23 cellular contexts compared by ENCODE assay signal in the genomic region with DNA sequence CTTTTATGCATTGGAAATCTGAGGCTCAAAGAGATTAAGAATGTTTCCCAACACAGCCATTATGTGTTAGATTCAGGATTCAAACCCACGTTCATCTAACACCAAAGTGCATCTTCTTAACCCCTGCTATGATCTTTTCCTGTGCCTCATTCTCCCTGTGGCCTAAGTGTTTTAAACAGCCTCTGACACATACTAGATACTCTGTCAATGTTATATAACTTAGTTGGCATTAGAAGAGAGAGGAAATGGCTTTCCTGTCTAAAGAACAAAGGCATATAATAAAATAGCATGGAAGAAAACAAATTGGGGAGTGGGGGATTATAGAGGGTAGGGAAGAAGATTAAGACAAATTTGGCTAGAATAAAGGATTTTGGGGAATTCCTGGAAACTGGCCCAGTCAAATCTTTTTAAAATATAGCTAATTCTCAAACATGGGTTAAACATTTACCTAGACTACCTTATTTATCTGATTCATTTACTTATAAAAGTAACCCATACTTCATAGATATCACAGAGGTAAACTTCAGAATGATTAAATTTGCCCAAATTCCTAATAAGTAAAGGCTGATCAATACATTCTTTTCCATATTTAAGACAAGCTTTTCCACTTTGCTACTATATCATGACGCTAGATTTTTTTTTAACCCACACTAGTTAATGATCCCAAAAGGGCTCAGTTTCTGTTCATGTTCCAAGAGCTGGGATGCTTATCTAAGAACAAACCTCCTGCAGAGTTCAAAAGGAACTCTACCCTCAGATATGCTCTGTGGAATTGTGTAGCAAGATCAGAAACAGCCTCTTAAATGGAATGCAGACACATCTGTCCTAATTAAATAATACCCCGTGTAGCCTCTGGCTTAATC.
DNase-seq lines count a peak whose midpoint lies in the region; ATAC-seq and TF ChIP-seq lines count a peak whose summit lies in the region.
"Had no signal": no experiment of that assay in that cellular context is flagged by ENCODE, and none has a peak within 500 bp of the region (broad histone marks: within the 10 kb centered on the region; RNA-seq: fewer than 3 reads in every experiment).

No MANE protein-coding gene starts in this region.

- H3K27me3 ChIP-seq in liver (ENCODE audit: control insufficient read depth in 4 of 4, insufficient read depth in 4 of 4, low read length in 3 of 4): no peaks in the 10 kb centered on the region
- no peaks in the 10 kb centered on the region for H3K27me3 ChIP-seq in ascending aorta
- H3K27me3 ChIP-seq: BLaER1 treated with 17β-estradiol and CSF1 and Interleukin-3, amounts not matched to agents 10 nM and 100 nM; gastrocnemius medialis; tibial nerve had no signal

- no peak overlapping the region for H3K9ac ChIP-seq in liver (ENCODE audit: low read depth in 1 of 2, low read length in 2 of 2)
- H3K9ac ChIP-seq: BLaER1 treated with 17β-estradiol and CSF1 and Interleukin-3, amounts not matched to agents 10 nM and 100 nM had no signal

- H3K4me1 ChIP-seq in liver (ENCODE audit: control insufficient read depth in 4 of 4, insufficient read depth in 4 of 4, low read length in 3 of 4) (peaks cover 0 to 13% (median 7%) of the 10 kb centered on the region in 4 donors), ascending aorta (no peaks in the 10 kb centered on the region)
- H3K4me1 ChIP-seq: BLaER1 treated with 17β-estradiol and CSF1 and Interleukin-3, amounts not matched to agents 10 nM and 100 nM; tibial nerve had no signal

- DNase-seq in NCI-H146 (lab: John Stamatoyannopoulos, UW) (peak; percentile 34), astrocyte of the hippocampus (ENCODE audit: low read depth, low spot score) (peak; percentile 32), renal cortical epithelial cell (ENCODE audit: low read depth) (peak; percentile 78), ascending aorta (ENCODE audit: low spot score in 2 of 2) (no peak), midbrain (lab: John Stamatoyannopoulos, UW) (no peak)
- DNase-seq: activated CD4-positive, alpha-beta T cell treated with anti-CD3 and anti-CD28 coated beads for 36 hours; activated CD8-positive, alpha-beta T cell treated with anti-CD3 and anti-CD28 coated beads for 36 hours; activated naive CD4-positive, alpha-beta T cell treated with anti-CD3 and anti-CD28 coated beads, Interleukin-2, amount 50 U/mL, for 16 hours; gastrocnemius medialis; HCEC 1CT; IMR-90; NCI-H187; NCI-H526; SIG-M5; stimulated activated CD4-positive, alpha-beta T cell treated with anti-CD3 and anti-CD28 coated beads, Interleukin-4, amount 100 ng/mL, for 4 hours; SW 1271; T-helper 9 cell had no signal

- H3K36me3 ChIP-seq in liver (ENCODE audit: control insufficient read depth in 4 of 4, insufficient read depth in 3 of 4, low read depth in 1 of 4, low read length in 3 of 4) (no peaks in the 10 kb centered on the region), ascending aorta (no peaks in the 10 kb centered on the region)
- H3K36me3 ChIP-seq: BLaER1 treated with 17β-estradiol and CSF1 and Interleukin-3, amounts not matched to agents 10 nM and 100 nM; gastrocnemius medialis; tibial nerve had no signal

- intact Hi-C loops in ascending aorta (cut with DNase I): no loop called here

- H3K9me3 ChIP-seq in liver (ENCODE audit: control insufficient read depth in 4 of 4, low read length in 3 of 4) (no peaks in the 10 kb centered on the region), ascending aorta (no peaks in the 10 kb centered on the region)
- H3K9me3 ChIP-seq: gastrocnemius medialis, tibial nerve had no signal

- TF ChIP-seq CTCF in liver (IDR thresholded peaks at IDR 0.05; ENCODE audit: low read depth, low read length, missing input control): no peak
- no peak for TF ChIP-seq CTCF in ascending aorta (IDR thresholded peaks at IDR 0.05)

- H3K4me3 ChIP-seq in liver (ENCODE audit: low read depth in 1 of 3, low read length in 3 of 3) (no peak overlapping the region), ascending aorta (no peak overlapping the region)
- H3K4me3 ChIP-seq: BLaER1 treated with 17β-estradiol and CSF1 and Interleukin-3, amounts not matched to agents 10 nM and 100 nM; gastrocnemius medialis; tibial nerve had no signal

- TF ChIP-seq RAD21 in liver (IDR thresholded peaks at IDR 0.05): peak; percentile 27 to 35

- WGBS in liver: 25% methylated on average over 3 of the region's 3 CpGs

- ATAC-seq in GM18517 (IDR thresholded peaks at IDR 0.05; ENCODE audit: unreplicated experiment): no peak
- ATAC-seq: activated CD4-positive, alpha-beta T cell treated with anti-CD3 and anti-CD28 coated beads for 36 hours; activated CD8-positive, alpha-beta T cell treated with anti-CD3 and anti-CD28 coated beads for 36 hours; activated T-helper 17 cell treated with anti-CD3 and anti-CD28 coated beads, Interleukin-2, amount 50 U/mL, for 72 hours; Panc1 had no signal

- H3K27ac ChIP-seq in liver (ENCODE audit: low read depth in 1 of 2, low read length in 2 of 2) (no peak overlapping the region), ascending aorta (no peak overlapping the region)
- H3K27ac ChIP-seq: BLaER1 treated with 17β-estradiol and CSF1 and Interleukin-3, amounts not matched to agents 10 nM and 100 nM; gastrocnemius medialis; tibial nerve had no signal

TF ChIP-seq in liver, 16 proteins besides CTCF, POLR2A, EP300 and RAD21:
- TF ChIP-seq GABPA (IDR thresholded peaks at IDR 0.05 in 1 of 2, conservative IDR thresholded peaks at IDR 0.05 in 1 of 2) (no peak), FOXA1 (IDR thresholded peaks at IDR 0.05) (no peak), FOXA2 (IDR thresholded peaks at IDR 0.05) (peak; percentile 22), RXRA (IDR thresholded peaks at IDR 0.05) (peak; percentile 56 to 73), JUND (IDR thresholded peaks at IDR 0.05) (peak in 1 of 2 donors; percentile 34), TAF1 (conservative IDR thresholded peaks at IDR 0.05) (no peak), SP1 (IDR thresholded peaks at IDR 0.05) (peak; percentile 81), HNF4A (conservative IDR thresholded peaks at IDR 0.05) (peak; percentile 63 to 74), NR2F2 (IDR thresholded peaks at IDR 0.05) (peak; percentile 40), HNF4G (IDR thresholded peaks at IDR 0.05) (no peak), EGR1 (IDR thresholded peaks at IDR 0.05; ENCODE audit: low read depth in 2 of 2) (peak in 1 of 2 donors; percentile 25), YY1 (IDR thresholded peaks at IDR 0.05) (peak; percentile 47)
- TF ChIP-seq, protein P1, sequence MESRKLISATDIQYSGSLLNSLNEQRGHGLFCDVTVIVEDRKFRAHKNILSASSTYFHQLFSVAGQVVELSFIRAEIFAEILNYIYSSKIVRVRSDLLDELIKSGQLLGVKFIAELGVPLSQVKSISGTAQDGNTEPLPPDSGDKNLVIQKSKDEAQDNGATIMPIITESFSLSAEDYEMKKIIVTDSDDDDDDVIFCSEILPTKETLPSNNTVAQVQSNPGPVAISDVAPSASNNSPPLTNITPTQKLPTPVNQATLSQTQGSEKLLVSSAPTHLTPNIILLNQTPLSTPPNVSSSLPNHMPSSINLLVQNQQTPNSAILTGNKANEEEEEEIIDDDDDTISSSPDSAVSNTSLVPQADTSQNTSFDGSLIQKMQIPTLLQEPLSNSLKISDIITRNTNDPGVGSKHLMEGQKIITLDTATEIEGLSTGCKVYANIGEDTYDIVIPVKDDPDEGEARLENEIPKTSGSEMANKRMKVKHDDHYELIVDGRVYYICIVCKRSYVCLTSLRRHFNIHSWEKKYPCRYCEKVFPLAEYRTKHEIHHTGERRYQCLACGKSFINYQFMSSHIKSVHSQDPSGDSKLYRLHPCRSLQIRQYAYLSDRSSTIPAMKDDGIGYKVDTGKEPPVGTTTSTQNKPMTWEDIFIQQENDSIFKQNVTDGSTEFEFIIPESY (IDR thresholded peaks at IDR 0.05): no peak
- TF ChIP-seq, protein P2, sequence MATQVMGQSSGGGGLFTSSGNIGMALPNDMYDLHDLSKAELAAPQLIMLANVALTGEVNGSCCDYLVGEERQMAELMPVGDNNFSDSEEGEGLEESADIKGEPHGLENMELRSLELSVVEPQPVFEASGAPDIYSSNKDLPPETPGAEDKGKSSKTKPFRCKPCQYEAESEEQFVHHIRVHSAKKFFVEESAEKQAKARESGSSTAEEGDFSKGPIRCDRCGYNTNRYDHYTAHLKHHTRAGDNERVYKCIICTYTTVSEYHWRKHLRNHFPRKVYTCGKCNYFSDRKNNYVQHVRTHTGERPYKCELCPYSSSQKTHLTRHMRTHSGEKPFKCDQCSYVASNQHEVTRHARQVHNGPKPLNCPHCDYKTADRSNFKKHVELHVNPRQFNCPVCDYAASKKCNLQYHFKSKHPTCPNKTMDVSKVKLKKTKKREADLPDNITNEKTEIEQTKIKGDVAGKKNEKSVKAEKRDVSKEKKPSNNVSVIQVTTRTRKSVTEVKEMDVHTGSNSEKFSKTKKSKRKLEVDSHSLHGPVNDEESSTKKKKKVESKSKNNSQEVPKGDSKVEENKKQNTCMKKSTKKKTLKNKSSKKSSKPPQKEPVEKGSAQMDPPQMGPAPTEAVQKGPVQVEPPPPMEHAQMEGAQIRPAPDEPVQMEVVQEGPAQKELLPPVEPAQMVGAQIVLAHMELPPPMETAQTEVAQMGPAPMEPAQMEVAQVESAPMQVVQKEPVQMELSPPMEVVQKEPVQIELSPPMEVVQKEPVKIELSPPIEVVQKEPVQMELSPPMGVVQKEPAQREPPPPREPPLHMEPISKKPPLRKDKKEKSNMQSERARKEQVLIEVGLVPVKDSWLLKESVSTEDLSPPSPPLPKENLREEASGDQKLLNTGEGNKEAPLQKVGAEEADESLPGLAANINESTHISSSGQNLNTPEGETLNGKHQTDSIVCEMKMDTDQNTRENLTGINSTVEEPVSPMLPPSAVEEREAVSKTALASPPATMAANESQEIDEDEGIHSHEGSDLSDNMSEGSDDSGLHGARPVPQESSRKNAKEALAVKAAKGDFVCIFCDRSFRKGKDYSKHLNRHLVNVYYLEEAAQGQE (IDR thresholded peaks at IDR 0.05): peak; percentile 25
- TF ChIP-seq, protein P3, sequence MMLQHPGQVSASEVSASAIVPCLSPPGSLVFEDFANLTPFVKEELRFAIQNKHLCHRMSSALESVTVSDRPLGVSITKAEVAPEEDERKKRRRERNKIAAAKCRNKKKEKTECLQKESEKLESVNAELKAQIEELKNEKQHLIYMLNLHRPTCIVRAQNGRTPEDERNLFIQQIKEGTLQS (IDR thresholded peaks at IDR 0.05): no peak
- TF ChIP-seq, protein P4, sequence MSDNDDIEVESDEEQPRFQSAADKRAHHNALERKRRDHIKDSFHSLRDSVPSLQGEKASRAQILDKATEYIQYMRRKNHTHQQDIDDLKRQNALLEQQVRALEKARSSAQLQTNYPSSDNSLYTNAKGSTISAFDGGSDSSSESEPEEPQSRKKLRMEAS (IDR thresholded peaks at IDR 0.05): peak; percentile 25

Comparison
In these comparisons a context has a peak if more than half of its experiments do, and no peak if none do; other contexts are left out.
1. DNase-seq: peak in NCI-H146 (single experiment), astrocyte of the hippocampus (single experiment) and renal cortical epithelial cell (single experiment); none in ascending aorta (0 of 2) and midbrain (single experiment).